Comparison of ENCODE assay signal across 21 cellular contexts in genomic region chr14:71745072-71745471, GRCh38.
DNase-seq lines count a peak whose midpoint lies in the region; ATAC-seq, FAIRE-seq and TF ChIP-seq lines count a peak whose summit lies in the region.
"Had no signal": no experiment of that assay in that cellular context is flagged by ENCODE, and none has a peak within 500 bp of the region (broad histone marks: within the 10 kb centered on the region; RNA-seq: fewer than 3 reads in every experiment).

No MANE protein-coding gene starts in this region.

- H3K9me3 Mint-ChIP-seq in osteocyte (ENCODE audit: unreplicated experiment) = peaks cover 7% of the 10 kb centered on the region
- H3K9me3 Mint-ChIP-seq in nephron progenitor cell = peaks cover 21% of the 10 kb centered on the region

- H3K9me2 ChIP-seq in PC-3 (replicated peaks; ENCODE audit: low read length) = no peaks in the 10 kb centered on the region

- no peak overlapping the region for H3K9ac ChIP-seq in PC-3 (ENCODE audit: low read length)
- H3K9ac ChIP-seq: GM23248 had no signal

- intact Hi-C loops in PC-3 (cut with micrococcal nuclease) = loop anchor here (2.0 kb wide), 2 partner anchors 96 to 424 kb away; partner anchors contain the start of gene SIPA1L1
- intact Hi-C loops in posterior cingulate gyrus (cut with DNase I) = no loop called here

- H3K4me1 Mint-ChIP-seq in osteocyte (ENCODE audit: unreplicated experiment) = no peaks in the 10 kb centered on the region
- peaks cover 7% of the 10 kb centered on the region for H3K4me1 Mint-ChIP-seq in nephron progenitor cell

- H3K4me3 Mint-ChIP-seq in osteocyte (ENCODE audit: unreplicated experiment) = no peak overlapping the region
- no peak overlapping the region for H3K4me3 Mint-ChIP-seq in nephron progenitor cell
- H3K4me3 Mint-ChIP-seq: CD4-positive, alpha-beta memory T cell had no signal

- no peaks in the 10 kb centered on the region for H4K20me1 ChIP-seq in PC-3 (ENCODE audit: low read length)

- CTCF ChIA-PET in PC-3 (lab: Charles Lee) = interaction anchor here (0.6 kb wide), 1 partner anchor 454 kb away, joined by 3 read pairs; no protein-coding TSS in a partner anchor

- DNase-seq in D721Med (ENCODE audit: insufficient read length, low spot score) (no peak), EH (ENCODE audit: low read depth) (peak; percentile 30), PC-3 (no peak), osteocyte (ENCODE audit: extremely low spot score, unreplicated experiment) (peak; percentile 53), posterior cingulate gyrus (no peak), hepatic stellate cell (ENCODE audit: low spot score) (no peak), nephron progenitor cell (no peak)
- DNase-seq: C1 segment of cervical spinal cord; Calu3; CD4-positive, alpha-beta memory T cell; COR-L47; DMS153; DND-41; EL; GDM1; GM23248; H7; HCEC 1CT had no signal

- no peaks in the 10 kb centered on the region for H3F3A ChIP-seq in PC-3 (ENCODE audit: low read length, unreplicated experiment)

- H3K27me3 Mint-ChIP-seq in osteocyte (ENCODE audit: unreplicated experiment) (peaks cover 3% of the 10 kb centered on the region), nephron progenitor cell (ENCODE audit: low read depth, poor library complexity) (peaks cover 3% of the 10 kb centered on the region)

- H3K9me3 ChIP-seq in PC-3 (ENCODE audit: low read length) = peaks cover 6% of the 10 kb centered on the region; the same call in 1 of the 2 replicates

- H3K27ac Mint-ChIP-seq in osteocyte (ENCODE audit: unreplicated experiment) (no peak overlapping the region), nephron progenitor cell (no peak overlapping the region)
- H3K27ac Mint-ChIP-seq: CD4-positive, alpha-beta memory T cell had no signal

- no peak overlapping the region for H3K4me3 ChIP-seq in PC-3 (ENCODE audit: low read length)
- H3K4me3 ChIP-seq: GM12878, GM23248 had no signal

- ATAC-seq in PC-3 = peak; percentile 69
- ATAC-seq: GM12878 had no signal

- H3K27me3 ChIP-seq in PC-3 (ENCODE audit: low read length) = no peaks in the 10 kb centered on the region

- peaks cover 11% of the 10 kb centered on the region for H3K36me3 Mint-ChIP-seq in osteocyte (ENCODE audit: unreplicated experiment)
- H3K36me3 Mint-ChIP-seq in nephron progenitor cell (ENCODE audit: low read depth) = peaks cover 19% of the 10 kb centered on the region

- BruUV-seq in PC-3 (replicated peaks; lab: Mats Ljungman, UMichigan) = no TSS peak

- no peaks in the 10 kb centered on the region for H3K79me2 ChIP-seq in PC-3 (ENCODE audit: low read length)

- no peaks in the 10 kb centered on the region; the same call in 1 of the 2 replicates for H3K36me3 ChIP-seq in PC-3 (ENCODE audit: low read depth, low read length)

- no peak overlapping the region for H3K27ac ChIP-seq in PC-3 (ENCODE audit: low read length)
- H3K27ac ChIP-seq: GM23248 had no signal

- H3K4me1 ChIP-seq in PC-3 (ENCODE audit: insufficient read depth, low read length) = no peaks in the 10 kb centered on the region; the same call in 1 of the 2 replicates

- POLR2A ChIA-PET in PC-3 (lab: Charles Lee; ENCODE audit: unreplicated experiment) = interaction anchor here (0.7 kb wide), 1 partner anchor 1088 kb away, joined by 3 read pairs; no protein-coding TSS in a partner anchor

- peak; percentile 46 for FAIRE-seq in D721Med (lab: Jason Lieb, UNC)
- FAIRE-seq: GM12878, GM19239, H1 had no signal

- TF ChIP-seq CTCF in D721Med (IDR thresholded peaks at IDR 0.05; ENCODE audit: insufficient read depth, missing control alignments) (no peak), PC-3 (conservative IDR thresholded peaks at IDR 0.05; ENCODE audit: low read depth, low read length) (no peak), osteocyte (IDR thresholded peaks at IDR 0.05) (no peak), nephron progenitor cell (IDR thresholded peaks at IDR 0.05) (no peak)

- no peak overlapping the region for H3K4me2 ChIP-seq in PC-3 (ENCODE audit: low read length)

- H2AFZ ChIP-seq in PC-3 (ENCODE audit: low read length) = no peak overlapping the region
- H2AFZ ChIP-seq: GM23248 had no signal

Comparison
In these comparisons a context has a peak if more than half of its experiments do, and no peak if none do; other contexts are left out.
1. DNase-seq: peak in EH (single experiment) and osteocyte (single experiment); none in D721Med (single experiment), PC-3 (single experiment), posterior cingulate gyrus (0 of 10), hepatic stellate cell (single experiment) and nephron progenitor cell (single experiment).